1 cellular context compared by ENCODE assay signal in genomic region chr17:38509008-38509771, GRCh38.
TF ChIP-seq lines count a peak whose summit lies in the region.

No MANE protein-coding gene starts in this region.

TF ChIP-seq in HepG2, 621 proteins besides CTCF, POLR2A, EP300 and RAD21 (continued from another document):
- TF ChIP-seq ZNF468 (CRISPR knock-in tag; IDR thresholded peaks at IDR 0.05), result no peak
- no peak for TF ChIP-seq CBX2 (IDR thresholded peaks at IDR 0.05; ENCODE audit: low read depth, low read length)
- TF ChIP-seq CBX2 (CRISPR knock-in tag; IDR thresholded peaks at IDR 0.05; ENCODE audit: low read depth), result no peak
- 0 out of 2 replicates have a peak, but pooled peaks have one; percentile 27 for TF ChIP-seq REPIN1 (CRISPR knock-in tag; IDR thresholded peaks at IDR 0.05; ENCODE audit: borderline replicate concordance, low read depth)
- 0 out of 2 replicates have a peak, but pooled peaks have one; percentile 41 for TF ChIP-seq ZBTB7B (CRISPR knock-in tag; IDR thresholded peaks at IDR 0.05)
- no peak for TF ChIP-seq IRF9 (CRISPR knock-in tag; IDR thresholded peaks at IDR 0.05; ENCODE audit: borderline replicate concordance)
- 0 out of 2 replicates have a peak, but pooled peaks have one; percentile 6 for TF ChIP-seq HDAC1 (CRISPR knock-in tag; IDR thresholded peaks at IDR 0.05)
- peak; percentile 59 for TF ChIP-seq ZNF407 (CRISPR knock-in tag; IDR thresholded peaks at IDR 0.05; ENCODE audit: not compliant biosample characterization)
- 0 out of 2 replicates have a peak, but pooled peaks have one; percentile 33 for TF ChIP-seq CHD4 (IDR thresholded peaks at IDR 0.05; ENCODE audit: borderline replicate concordance, low read length)
- 0 out of 2 replicates have a peak, but pooled peaks have one; percentile 18 for TF ChIP-seq ZSCAN31 (CRISPR knock-in tag; IDR thresholded peaks at IDR 0.05; ENCODE audit: low read depth)
